ENCODE assay signal across 8 cellular contexts in genomic region chr12:6370994-6371754, GRCh38. TPM values are rescaled to one million over a fixed set of nuclear protein-coding genes. Genes with fewer than 3 reads are reported as not detected.
A peak's percentile ranks its signal among the peaks of the same experiment; 100 is the strongest.
DNase-seq lines count a peak whose midpoint lies in the region; ATAC-seq and TF ChIP-seq lines count a peak whose summit lies in the region.

No MANE protein-coding gene starts in this region.

- ATAC-seq in left cardiac atrium (peak in 1 of 2 donors; percentile 74), Right ventricle myocardium superior (ENCODE audit: poor library complexity) (no peak), foreskin keratinocyte (peak; percentile 89), GM18498 (IDR thresholded peaks at IDR 0.05; ENCODE audit: unreplicated experiment) (no peak), HG03095 (IDR thresholded peaks at IDR 0.05; ENCODE audit: unreplicated experiment) (no peak)
- no peak for ATAC-seq in stimulated activated effector memory CD8-positive, alpha-beta T cell treated with anti-CD3 and anti-CD28 coated beads, Interleukin-12 subunit alpha, Interleukin-12 subunit beta, amount 100 ng/mL, for 72 hours
- ATAC-seq in CD4-positive, alpha-beta T cell (ENCODE audit: poor library complexity) = no peak

- H3K9me3 ChIP-seq in CD4-positive, alpha-beta T cell (ENCODE audit: control insufficient read depth, low read length) = no peaks in the 10 kb centered on the region

- POLR2A ChIA-PET in CD4-positive, alpha-beta T cell (lab: Charles Lee) = interaction anchor here (1.4 kb wide), 1 partner anchor 36 kb away, joined by 5 read pairs; no protein-coding TSS in a partner anchor

- H3K4me3 Mint-ChIP-seq in stimulated activated effector memory CD8-positive, alpha-beta T cell treated with anti-CD3 and anti-CD28 coated beads, Interleukin-12 subunit alpha, Interleukin-12 subunit beta, amount 100 ng/mL, for 72 hours = no peak overlapping the region
- H3K4me3 Mint-ChIP-seq in CD4-positive, alpha-beta T cell = no peak overlapping the region

- H3K36me3 Mint-ChIP-seq in stimulated activated effector memory CD8-positive, alpha-beta T cell treated with anti-CD3 and anti-CD28 coated beads, Interleukin-12 subunit alpha, Interleukin-12 subunit beta, amount 100 ng/mL, for 72 hours = peaks cover 4% of the 10 kb centered on the region
- H3K36me3 Mint-ChIP-seq in CD4-positive, alpha-beta T cell (ENCODE audit: low read depth) = no peaks in the 10 kb centered on the region

- no peaks in the 10 kb centered on the region for H3K9me3 Mint-ChIP-seq in stimulated activated effector memory CD8-positive, alpha-beta T cell treated with anti-CD3 and anti-CD28 coated beads, Interleukin-12 subunit alpha, Interleukin-12 subunit beta, amount 100 ng/mL, for 72 hours
- no peaks in the 10 kb centered on the region for H3K9me3 Mint-ChIP-seq in CD4-positive, alpha-beta T cell

- DNase-seq in left cardiac atrium (peak; percentile 25), Right ventricle myocardium superior (no peak), SHP77 (lab: John Stamatoyannopoulos, UW) (peak; percentile 65 to 76), foreskin keratinocyte (peak; percentile 91 to 95)
- no peak for DNase-seq in stimulated activated effector memory CD8-positive, alpha-beta T cell treated with anti-CD3 and anti-CD28 coated beads, Interleukin-12 subunit alpha, Interleukin-12 subunit beta, amount 100 ng/mL, for 72 hours (ENCODE audit: low spot score in 2 of 2)
- no peak for DNase-seq in CD4-positive, alpha-beta T cell

- H3K27me3 ChIP-seq in foreskin keratinocyte = no peaks in the 10 kb centered on the region
- no peaks in the 10 kb centered on the region for H3K27me3 ChIP-seq in CD4-positive, alpha-beta T cell (ENCODE audit: control insufficient read depth, insufficient read depth, low read length)

- H3K27ac Mint-ChIP-seq in stimulated activated effector memory CD8-positive, alpha-beta T cell treated with anti-CD3 and anti-CD28 coated beads, Interleukin-12 subunit alpha, Interleukin-12 subunit beta, amount 100 ng/mL, for 72 hours = peak overlapping the region; percentile 79
- no peak overlapping the region for H3K27ac Mint-ChIP-seq in CD4-positive, alpha-beta T cell

- peak overlapping the region; percentile 93 for H3K27ac ChIP-seq in foreskin keratinocyte
- H3K27ac ChIP-seq in CD4-positive, alpha-beta T cell (ENCODE audit: low read depth, low read length) = no peak overlapping the region

- peaks cover 60% of the 10 kb centered on the region for H3K4me1 Mint-ChIP-seq in stimulated activated effector memory CD8-positive, alpha-beta T cell treated with anti-CD3 and anti-CD28 coated beads, Interleukin-12 subunit alpha, Interleukin-12 subunit beta, amount 100 ng/mL, for 72 hours
- peaks cover 31% of the 10 kb centered on the region for H3K4me1 Mint-ChIP-seq in CD4-positive, alpha-beta T cell (ENCODE audit: low read depth)

- no peaks in the 10 kb centered on the region for H3K27me3 Mint-ChIP-seq in CD4-positive, alpha-beta T cell

- peak; percentile 55 for TF ChIP-seq CTCF in foreskin keratinocyte (conservative IDR thresholded peaks at IDR 0.05)
- TF ChIP-seq CTCF in CD4-positive, alpha-beta T cell (IDR thresholded peaks at IDR 0.05) = no peak

- CTCF ChIA-PET in CD4-positive, alpha-beta T cell (lab: Charles Lee) = no interaction called here

- peaks cover 31% of the 10 kb centered on the region for H3K4me1 ChIP-seq in foreskin keratinocyte

- intact Hi-C loops in left cardiac atrium (cut with DNase I) = no loop called here
- intact Hi-C loops in Right ventricle myocardium superior (cut with DNase I) = no loop called here
- intact Hi-C loops in CD4-positive, alpha-beta T cell (cut with DNase I, micrococcal nuclease) = no loop called here

RNA-seq across cellular contexts. Expression of gene SCNN1A, which starts 4.2 kb away (rescaled TPM):
- 1 to 10 TPM in 1 of 2 donors, under 1 TPM in 1; 0.85 to 3.5 TPM for total RNA-seq in left cardiac atrium
- total RNA-seq in Right ventricle myocardium superior = not detected
- 1.1 and 3.2 TPM in 2 replicates for total RNA-seq in foreskin keratinocyte
- 1.2 and 3.2 TPM in 2 replicates for polyA plus RNA-seq in foreskin keratinocyte
- total RNA-seq in CD4-positive, alpha-beta T cell = 1 to 10 TPM; 1.1 to 2.0 TPM

RNA-seq across cellular contexts. Expression of gene LTBR, which starts 12.8 kb away (rescaled TPM):
- total RNA-seq in left cardiac atrium (10 to 100 TPM; 40.4 to 66.6 TPM), Right ventricle myocardium superior (23.2 TPM), foreskin keratinocyte (112 and 121 TPM in 2 replicates)
- 119 and 138 TPM in 2 replicates for polyA plus RNA-seq in foreskin keratinocyte
- under 1 TPM; 0.38 to 0.67 TPM for total RNA-seq in CD4-positive, alpha-beta T cell

RNA-seq across cellular contexts. Expression of gene TNFRSF1A, which starts 29.3 kb away (rescaled TPM):
- total RNA-seq in left cardiac atrium = 100 to 1,000 TPM in 1 of 2 donors, 10 to 100 TPM in 1; 89.6 to 117 TPM
- total RNA-seq in Right ventricle myocardium superior = 47.9 TPM
- 125 and 135 TPM in 2 replicates for total RNA-seq in foreskin keratinocyte
- 113 TPM in 2 replicates for polyA plus RNA-seq in foreskin keratinocyte
- 10 to 100 TPM; 16.3 to 19.2 TPM for total RNA-seq in CD4-positive, alpha-beta T cell

Comparison
In these comparisons a context has a peak if more than half of its experiments do, and no peak if none do; other contexts are left out.
1. DNase-seq: peak in left cardiac atrium (single experiment), SHP77 (2 of 2) and foreskin keratinocyte (2 of 2); none in Right ventricle myocardium superior (single experiment), stimulated activated effector memory CD8-positive, alpha-beta T cell treated with anti-CD3 and anti-CD28 coated beads, Interleukin-12 subunit alpha, Interleukin-12 subunit beta, amount 100 ng/mL, for 72 hours (0 of 2) and CD4-positive, alpha-beta T cell (0 of 10).
2. RNA of gene LTBR, which starts 12.8 kb away (total RNA-seq): 112 to 121 TPM in foreskin keratinocyte, 40.4 to 66.6 TPM in left cardiac atrium and 23.2 TPM in Right ventricle myocardium superior (single experiment); 0.38 to 0.67 TPM in CD4-positive, alpha-beta T cell; every median in the first group is over 10 times any median in the second.